ENCODE assay signal across 20 cellular contexts in the genomic region with DNA sequence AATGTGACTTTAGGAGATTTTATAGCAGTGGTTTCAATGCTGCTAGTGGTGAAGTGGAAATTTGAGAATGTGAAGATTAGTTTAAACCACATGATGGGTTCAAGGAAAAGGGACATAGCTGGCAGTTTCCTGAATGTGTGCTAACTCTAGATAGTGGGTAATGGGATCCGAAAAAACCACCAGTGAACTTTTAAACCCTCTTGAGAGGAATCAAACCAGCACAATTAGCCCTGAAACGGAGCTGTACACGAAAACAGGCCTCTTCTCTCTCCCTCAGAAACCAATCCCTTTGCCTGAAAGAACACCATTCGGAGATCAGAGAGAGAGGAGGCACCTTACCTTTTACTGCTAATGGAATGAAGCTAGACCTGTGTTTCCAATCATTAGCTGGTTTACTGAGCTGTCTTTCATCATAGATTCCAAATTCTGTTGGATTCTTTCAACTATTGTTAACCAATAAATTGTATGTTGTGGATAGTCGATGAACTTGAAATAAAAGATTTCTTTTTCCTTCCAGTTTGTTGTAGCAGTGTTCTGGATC.
A peak's percentile ranks its signal among the peaks of the same experiment; 100 is the strongest.
DNase-seq lines count a peak whose midpoint lies in the region; ATAC-seq and TF ChIP-seq lines count a peak whose summit lies in the region.
"Had no signal": no experiment of that assay in that cellular context is flagged by ENCODE, and none has a peak within 500 bp of the region (broad histone marks: within the 10 kb centered on the region; RNA-seq: fewer than 3 reads in every experiment).

No MANE protein-coding gene starts in this region.

- no CpG with 5 or more reads among the region's 5 CpGs for WGBS in neuronal stem cell (ENCODE audit: extremely low coverage in 2 of 2, insufficient read length in 2 of 2, insufficient replicate concordance in 1 of 2), 2 donors

- H3K4ac ChIP-seq in neuronal stem cell (ENCODE audit: low read length): no peak overlapping the region

- H3K23ac ChIP-seq in neuronal stem cell (ENCODE audit: low read depth, low read length, poor library complexity): no peak overlapping the region

- H2BK12ac ChIP-seq in neuronal stem cell (ENCODE audit: low read length): no peak overlapping the region

- no peaks in the 10 kb centered on the region for H3K79me1 ChIP-seq in neuronal stem cell (ENCODE audit: low read depth, low read length)

- H3K4me3 ChIP-seq in neuronal stem cell (ENCODE audit: low read length in 2 of 2) (no peak overlapping the region), Peyer's patch (no peak overlapping the region), tibial artery (no peak overlapping the region)
- H3K4me3 ChIP-seq: gastrocnemius medialis, left lung had no signal

- no peak for TF ChIP-seq CTCF in Peyer's patch (IDR thresholded peaks at IDR 0.05)
- no peak for TF ChIP-seq CTCF in tibial artery (IDR thresholded peaks at IDR 0.05)

- peak overlapping the region; percentile 46 for H4K91ac ChIP-seq in neuronal stem cell (ENCODE audit: low read depth, low read length, poor library complexity)

- no peak overlapping the region for H2BK15ac ChIP-seq in neuronal stem cell (ENCODE audit: low read length)

- H3K18ac ChIP-seq in neuronal stem cell (ENCODE audit: low read length): no peak overlapping the region

- no peaks in the 10 kb centered on the region for H3K27me3 ChIP-seq in neuronal stem cell (ENCODE audit: control insufficient read depth in 3 of 3, insufficient read depth in 3 of 3, low read depth in 1 of 3, low read length in 3 of 3)
- no peaks in the 10 kb centered on the region for H3K27me3 ChIP-seq in Peyer's patch
- no peaks in the 10 kb centered on the region for H3K27me3 ChIP-seq in tibial artery
- H3K27me3 ChIP-seq: gastrocnemius medialis, left lung had no signal

- H3K9me3 ChIP-seq in neuronal stem cell (replicated peaks in 1 of 2; ENCODE audit: control insufficient read depth in 2 of 2, insufficient read depth in 1 of 2, low read depth in 1 of 2, low read length in 2 of 2) (no peaks in the 10 kb centered on the region), Peyer's patch (no peaks in the 10 kb centered on the region), tibial artery (no peaks in the 10 kb centered on the region)
- H3K9me3 ChIP-seq: gastrocnemius medialis, left lung, SK-N-SH had no signal

- no peak overlapping the region for H2AK5ac ChIP-seq in neuronal stem cell (ENCODE audit: low read depth, low read length)

- H3K27ac ChIP-seq in neuronal stem cell (replicated peaks; ENCODE audit: low read length) (no peak overlapping the region), Peyer's patch (no peak overlapping the region), tibial artery (no peak overlapping the region)
- H3K27ac ChIP-seq: gastrocnemius medialis, left lung had no signal

- H2AFZ ChIP-seq in neuronal stem cell (ENCODE audit: low read length): no peak overlapping the region

- ATAC-seq in GM19397 (IDR thresholded peaks at IDR 0.05; ENCODE audit: unreplicated experiment): no peak
- ATAC-seq: activated CD4-positive, alpha-beta T cell treated with anti-CD3 and anti-CD28 coated beads for 36 hours; activated naive CD8-positive, alpha-beta T cell treated with anti-CD3 and anti-CD28 coated beads, Interleukin-2, amount 50 U/mL, for 24 hours; activated T-helper 17 cell treated with anti-CD3 and anti-CD28 coated beads, Interleukin-2, amount 50 U/mL, for 72 hours; gastrocnemius medialis; left lung; Panc1 had no signal

- H3K4me2 ChIP-seq in neuronal stem cell (ENCODE audit: insufficient read depth, low read length, poor library complexity, severe bottlenecking): no peak overlapping the region
- H3K4me2 ChIP-seq: SK-N-SH had no signal

- no peak overlapping the region for H3K14ac ChIP-seq in neuronal stem cell (ENCODE audit: low read length)

- H4K8ac ChIP-seq in neuronal stem cell (ENCODE audit: low read depth, low read length): no peak overlapping the region

- H3K4me1 ChIP-seq in neuronal stem cell (ENCODE audit: control insufficient read depth in 2 of 2, insufficient read depth in 1 of 2, low read depth in 1 of 2, low read length in 2 of 2) (no peaks in the 10 kb centered on the region), Peyer's patch (no peaks in the 10 kb centered on the region), tibial artery (no peaks in the 10 kb centered on the region)
- H3K4me1 ChIP-seq: left lung had no signal

- H3K36me3 ChIP-seq in neuronal stem cell (replicated peaks in 1 of 2; ENCODE audit: control insufficient read depth in 2 of 2, insufficient read depth in 2 of 2, low read length in 2 of 2) (no peaks in the 10 kb centered on the region), Peyer's patch (peaks cover 0 to 7% (median 0%) of the 10 kb centered on the region in 3 donors), tibial artery (peaks cover 0 to 19% (median 0%) of the 10 kb centered on the region in 3 donors)
- H3K36me3 ChIP-seq: gastrocnemius medialis had no signal

- DNase-seq in ELF-1 (ENCODE audit: low read depth, low spot score) (peak; percentile 12), MV-4-11 (lab: John Stamatoyannopoulos, UW) (peak; percentile 65), astrocyte of the hippocampus (ENCODE audit: low read depth, low spot score) (peak; percentile 53), neuronal stem cell (ENCODE audit: low spot score) (no peak), Peyer's patch (no peak), tibial artery (no peak), NK-92 (lab: John Stamatoyannopoulos, UW; ENCODE audit: unreplicated experiment) (no peak)
- DNase-seq: activated CD4-positive, alpha-beta T cell treated with anti-CD3 and anti-CD28 coated beads for 36 hours; activated naive CD8-positive, alpha-beta T cell treated with anti-CD3 and anti-CD28 coated beads, Interleukin-2, amount 50 U/mL, for 24 hours; CD4-positive, alpha-beta T cell; erythroblast; gastrocnemius medialis; left lung; NCI-H2081 treated with DMSO at 0.1 percent for 48 hours; NCI-H82; SK-N-SH; T-helper 9 cell had no signal

- no peak overlapping the region for H2BK5ac ChIP-seq in neuronal stem cell (ENCODE audit: low read length)

- no peak overlapping the region for H2BK120ac ChIP-seq in neuronal stem cell (ENCODE audit: low read depth, low read length)

- intact Hi-C loops in tibial artery (cut with DNase I; ENCODE audit: low total_unique reads): no loop called here

- no peak overlapping the region for H3K9ac ChIP-seq in neuronal stem cell (ENCODE audit: low read depth, low read length, poor library complexity)
- H3K9ac ChIP-seq: SK-N-SH had no signal

- no peak for TF ChIP-seq POLR2A in Peyer's patch (IDR thresholded peaks at IDR 0.05)

Comparison
In these comparisons a context has a peak if more than half of its experiments do, and no peak if none do; other contexts are left out.
1. DNase-seq: peak in ELF-1 (single experiment), MV-4-11 (single experiment) and astrocyte of the hippocampus (single experiment); none in neuronal stem cell (single experiment), Peyer's patch (0 of 3), tibial artery (0 of 2) and NK-92 (single experiment).